Comparison of ENCODE assay signal across 8 cellular contexts in the genomic region with DNA sequence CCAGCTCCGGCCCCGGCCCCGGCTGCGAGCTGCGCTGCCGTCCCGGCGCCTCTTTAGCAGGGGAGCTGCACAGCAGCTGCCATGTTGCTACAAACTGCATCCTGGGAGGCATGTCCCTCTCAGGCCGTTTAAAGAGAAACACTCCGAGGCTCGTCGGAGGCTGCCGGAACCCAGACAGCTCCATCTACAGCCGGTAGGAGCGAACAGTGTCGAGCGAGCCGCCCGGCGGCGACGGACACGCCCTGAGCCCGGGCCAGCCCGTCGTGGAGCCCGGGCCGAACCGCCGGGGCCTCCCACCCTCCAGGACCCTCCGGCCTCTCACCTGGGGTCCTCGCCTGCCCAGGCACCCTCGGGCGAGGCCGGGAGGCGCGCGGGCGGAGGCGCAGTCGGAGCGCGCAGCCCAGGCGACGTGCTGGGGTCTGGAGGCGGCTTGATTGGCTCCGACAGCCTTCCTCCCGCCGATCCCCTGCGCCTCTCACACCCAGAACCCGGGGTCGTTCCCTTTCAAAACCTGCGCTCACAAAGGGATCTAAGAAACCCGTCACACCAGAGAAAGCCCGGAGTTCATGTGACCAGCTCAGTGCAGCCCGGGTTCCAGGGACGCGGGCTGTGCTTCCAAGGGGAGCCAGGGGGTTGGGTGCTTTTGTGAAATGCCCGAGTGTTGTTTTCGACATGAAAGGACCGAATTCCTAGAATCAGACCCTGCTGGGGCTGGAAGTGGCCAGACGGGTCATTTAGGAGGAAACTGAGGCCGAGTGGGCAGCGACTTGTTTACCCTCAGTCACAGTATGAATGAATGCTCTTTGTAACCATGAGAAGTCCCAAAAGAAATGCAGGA. TPM values are rescaled to one million over a fixed set of nuclear protein-coding genes. Genes with fewer than 3 reads are reported as not detected.
DNase-seq lines count a peak whose midpoint lies in the region; FAIRE-seq and TF ChIP-seq lines count a peak whose summit lies in the region.

A gene (minus strand): TSS at position 570 of the 838 bp plus-strand sequence. CDS start 5,040 bp downstream, outside the sequence.

- TF ChIP-seq CTCF in glutamatergic neuron (IDR thresholded peaks at IDR 0.05; ENCODE audit: partially characterized antibody, unreplicated experiment) (peak; percentile 17), ovary (IDR thresholded peaks at IDR 0.05) (peak in 2 of 3 donors; percentile 43 to 53), thyroid gland (IDR thresholded peaks at IDR 0.05) (peak in 4 of 6 experiments; percentile 33 to 58 (median 52))

- H3K9me3 Mint-ChIP-seq in activated naive CD4-positive, alpha-beta T cell treated with anti-CD3 and anti-CD28 coated beads, Interleukin-2, amount 10 ng/mL, durations not matched to agents 7 days and 5 days, result no peaks in the 10 kb centered on the region
- peaks cover 12% of the 10 kb centered on the region for H3K9me3 Mint-ChIP-seq in glutamatergic neuron (ENCODE audit: unreplicated experiment)

- H3K27me3 ChIP-seq in ovary, result no peaks in the 10 kb centered on the region
- no peaks in the 10 kb centered on the region for H3K27me3 ChIP-seq in thyroid gland

- no peak for TF ChIP-seq EP300 in ovary (IDR thresholded peaks at IDR 0.05)

- no peak for FAIRE-seq in H54 (lab: Jason Lieb, UNC)

- in situ Hi-C loops in SK-MEL-5 (cut with HindIII; ENCODE audit: low pct_unique_long_range_greater_than_20kb, low sequenced_read_pairs), result no loop called here

- H3K27ac ChIP-seq in ovary, result peak within 1 kb of the TSS; percentile 60 to 80
- H3K27ac ChIP-seq in thyroid gland, result peak within 1 kb of the TSS in 2 of 3 donors; percentile 74

- H3K36me3 ChIP-seq in ovary (no peaks in the 10 kb centered on the region), thyroid gland (peaks cover 0 to under 1% of the 10 kb centered on the region in 2 donors)

- H3K4me3 ChIP-seq in ovary (peak within 1 kb of the TSS; percentile 56), thyroid gland (replicated peaks in 1 of 3) (peak within 1 kb of the TSS; percentile 58 to 78 (median 61))

- H3K4me1 Mint-ChIP-seq in activated naive CD4-positive, alpha-beta T cell treated with anti-CD3 and anti-CD28 coated beads, Interleukin-2, amount 10 ng/mL, durations not matched to agents 7 days and 5 days, result peaks cover 18% of the 10 kb centered on the region
- peaks cover 14% of the 10 kb centered on the region for H3K4me1 Mint-ChIP-seq in glutamatergic neuron (ENCODE audit: low read depth, unreplicated experiment)

- H3K36me3 Mint-ChIP-seq in activated naive CD4-positive, alpha-beta T cell treated with anti-CD3 and anti-CD28 coated beads, Interleukin-2, amount 10 ng/mL, durations not matched to agents 7 days and 5 days, result peaks cover 1% of the 10 kb centered on the region
- H3K36me3 Mint-ChIP-seq in glutamatergic neuron (ENCODE audit: unreplicated experiment), result peaks cover 5% of the 10 kb centered on the region

- H3K4me3 Mint-ChIP-seq in activated naive CD4-positive, alpha-beta T cell treated with anti-CD3 and anti-CD28 coated beads, Interleukin-2, amount 10 ng/mL, durations not matched to agents 7 days and 5 days, result peak within 1 kb of the TSS; percentile 76
- H3K4me3 Mint-ChIP-seq in glutamatergic neuron (ENCODE audit: unreplicated experiment), result peak within 1 kb of the TSS; percentile 90

- peak within 1 kb of the TSS; percentile 75 for H3K27ac Mint-ChIP-seq in activated naive CD4-positive, alpha-beta T cell treated with anti-CD3 and anti-CD28 coated beads, Interleukin-2, amount 10 ng/mL, durations not matched to agents 7 days and 5 days
- H3K27ac Mint-ChIP-seq in glutamatergic neuron (ENCODE audit: unreplicated experiment), result peak within 1 kb of the TSS; percentile 87

- peaks cover 9% of the 10 kb centered on the region for H3K4me1 ChIP-seq in ovary (ENCODE audit: insufficient read depth)
- peaks cover 5 to 12% of the 10 kb centered on the region in 2 donors for H3K4me1 ChIP-seq in thyroid gland

- 0 to 1% (median 1%) methylated on average over 50 to 64 of the region's 64 CpGs for WGBS in ovary, 3 donors
- WGBS in thyroid gland, 2 donors, result 3 to 6% methylated on average over 10 to 15 of the region's 64 CpGs

- TF ChIP-seq POLR2A in H54 (IDR thresholded peaks at IDR 0.05; ENCODE audit: low read depth, low read length), result peak; percentile 63
- TF ChIP-seq POLR2A in ovary (IDR thresholded peaks at IDR 0.05), result no peak
- peak in 1 of 2 donors; percentile 59 for TF ChIP-seq POLR2A in thyroid gland (IDR thresholded peaks at IDR 0.05)

- intact Hi-C loops in ovary (cut with DNase I), result no loop called here
- intact Hi-C loops in thyroid gland (cut with DNase I), result no loop called here

- CTCF ChIA-PET in activated naive CD4-positive, alpha-beta T cell treated with anti-CD3 and anti-CD28 coated beads, Interleukin-2, amount 10 ng/mL, durations not matched to agents 7 days and 5 days (lab: Charles Lee), result interaction anchor here (0.9 to 2.1 kb wide), 9 partner anchors 38 to 395 kb away, joined by 3 to 16 read pairs (median 4); a partner anchor contains a TSS

- DNase-seq in GM03348 (ENCODE audit: low spot score) (peak; percentile 95), H54 (ENCODE audit: insufficient read length, low spot score) (peak; percentile 96), LoVo (ENCODE audit: low spot score) (peak; percentile 89), SK-MEL-5 (ENCODE audit: low read depth, low spot score) (peak; percentile 89), glutamatergic neuron (peak; percentile 82), ovary (peak; percentile 68 to 85 (median 75)), thyroid gland (peak; percentile 80 to 84)
- DNase-seq in activated naive CD4-positive, alpha-beta T cell treated with anti-CD3 and anti-CD28 coated beads, Interleukin-2, amount 10 ng/mL, durations not matched to agents 7 days and 5 days, result peak; percentile 91

- H3K9me3 ChIP-seq in ovary, result no peaks in the 10 kb centered on the region
- no peaks in the 10 kb centered on the region for H3K9me3 ChIP-seq in thyroid gland

- peaks cover 21% of the 10 kb centered on the region for H3K27me3 Mint-ChIP-seq in activated naive CD4-positive, alpha-beta T cell treated with anti-CD3 and anti-CD28 coated beads, Interleukin-2, amount 10 ng/mL, durations not matched to agents 7 days and 5 days
- peaks cover 19% of the 10 kb centered on the region for H3K27me3 Mint-ChIP-seq in glutamatergic neuron (ENCODE audit: unreplicated experiment)

RNA-seq across cellular contexts. Expression of the gene that starts here (rescaled TPM):
- 5.4 and 6.1 TPM in 2 replicates for total RNA-seq in SK-MEL-5 (2014; rRNA removed; shearing (Covaris generic))
- 16.4 and 20.6 TPM in 2 replicates for polyA plus RNA-seq in SK-MEL-5 (2015; cell fraction: cytosol; rRNA removed)
- 4.2 and 4.3 TPM in 2 replicates for polyA plus RNA-seq in SK-MEL-5 (2015; cell fraction: nucleus; rRNA removed)
- 18.0 TPM for total RNA-seq in glutamatergic neuron (ENCODE audit: unreplicated experiment)
- 10 to 100 TPM in 5 of 7 donors, 1 to 10 TPM in 2; 5.6 to 20.4 (median 15.8) TPM for total RNA-seq in ovary
- polyA plus RNA-seq in ovary, result 10 to 100 TPM in 1 of 2 donors, 1 to 10 TPM in 1; 3.8 to 13.7 TPM
- 10 to 100 TPM in 3 of 4 donors, 1 to 10 TPM in 1; 9.0 to 14.9 (median 12.1) TPM for total RNA-seq in thyroid gland

Comparison
In these comparisons a context has a peak if more than half of its experiments do, and no peak if none do; other contexts are left out.
1. Peak in every context shown above with its lines: DNase-seq, H3K4me3 ChIP-seq and H3K27ac ChIP-seq.